In genomic region chr5:163967273-163967672, GRCh38 we compare ENCODE assay signal across 23 cellular contexts.
DNase-seq lines count a peak whose midpoint lies in the region; ATAC-seq, FAIRE-seq and TF ChIP-seq lines count a peak whose summit lies in the region.
"Had no signal": no experiment of that assay in that cellular context is flagged by ENCODE, and none has a peak within 500 bp of the region (broad histone marks: within the 10 kb centered on the region; RNA-seq: fewer than 3 reads in every experiment).

No MANE protein-coding gene starts in this region.

- no peak for TF ChIP-seq CTCF in 22Rv1 (IDR thresholded peaks at IDR 0.05)
- no peak for TF ChIP-seq CTCF in pancreas (IDR thresholded peaks at IDR 0.05)

- no peaks in the 10 kb centered on the region for H3K4me1 ChIP-seq in pancreas
- H3K4me1 ChIP-seq: BE2C had no signal

- no peaks in the 10 kb centered on the region for H3K27me3 ChIP-seq in H7 (ENCODE audit: control insufficient read depth, insufficient read depth, low read length)
- no peaks in the 10 kb centered on the region for H3K27me3 ChIP-seq in pancreas

- no peak overlapping the region for H3K4me3 ChIP-seq in H7 (ENCODE audit: insufficient read depth, low read depth, low read length)
- H3K4me3 ChIP-seq in pancreas: no peak overlapping the region
- H3K4me3 ChIP-seq: GM23248 had no signal

- H3K36me3 ChIP-seq in H7 (replicated peaks; ENCODE audit: control insufficient read depth, insufficient read depth, low read length) (no peaks in the 10 kb centered on the region), pancreas (no peaks in the 10 kb centered on the region)
- H3K36me3 ChIP-seq: BE2C had no signal

- FAIRE-seq in pancreas (lab: Jason Lieb, UNC): no peak
- FAIRE-seq: A204.1, D721Med, G401.6, GM12891, H54, HepG2, HTR-8/SVneo had no signal

- no peaks in the 10 kb centered on the region for H3K9me3 ChIP-seq in pancreas
- H3K9me3 ChIP-seq: BE2C had no signal

- intact Hi-C loops in pancreas (cut with DNase I): no loop called here

- ATAC-seq in pancreas: peak in 3 of 4 donors; percentile 53 to 85 (median 61)
- ATAC-seq: HCT116, HepG2 had no signal

- H3K27ac ChIP-seq in 22Rv1 (peak overlapping the region; percentile 29), pancreas (no peak overlapping the region)
- H3K27ac ChIP-seq: GM23248 had no signal

- DNase-seq in H7 (peak; percentile 1), left kidney (ENCODE audit: low read depth, low spot score) (peak; percentile 73), pancreas (peak in 1 of 6 donors; percentile 22), T-helper 2 cell (no peak), KG1 (lab: John Stamatoyannopoulos, UW) (no peak)
- no peak for DNase-seq in stimulated activated CD4-positive, alpha-beta T cell treated with anti-CD3 and anti-CD28 coated beads, Interleukin-4, amount 100 ng/mL, for 24 hours
- DNase-seq: ACHN; BE2C; C1 segment of cervical spinal cord; CD4-positive, CD25-positive, alpha-beta regulatory T cell; CD8-positive, alpha-beta memory T cell; COR-L47; GM23248; HFFc6 had no signal

- WGBS in pancreas, 2 donors: 24% methylated on average over 1 of the region's 1 CpG

Comparison
In these comparisons a context has a peak if more than half of its experiments do, and no peak if none do; other contexts are left out.
1. DNase-seq: peak in H7 (single experiment) and left kidney (single experiment); none in T-helper 2 cell (0 of 5), stimulated activated CD4-positive, alpha-beta T cell treated with anti-CD3 and anti-CD28 coated beads, Interleukin-4, amount 100 ng/mL, for 24 hours (single experiment) and KG1 (single experiment).